Comparison of ENCODE assay signal across 15 cellular contexts in genomic region chr12:108573310-108573709, GRCh38. TPM values are rescaled to one million over a fixed set of nuclear protein-coding genes. Genes with fewer than 3 reads are reported as not detected.
DNase-seq lines count a peak whose midpoint lies in the region; ATAC-seq, FAIRE-seq and TF ChIP-seq lines count a peak whose summit lies in the region.
"Had no signal": no experiment of that assay in that cellular context is flagged by ENCODE, and none has a peak within 500 bp of the region (broad histone marks: within the 10 kb centered on the region; RNA-seq: fewer than 3 reads in every experiment).

No MANE protein-coding gene starts in this region.

- H3K27me3 ChIP-seq in testis, result no peaks in the 10 kb centered on the region
- H3K27me3 ChIP-seq in small intestine (ENCODE audit: control insufficient read depth in 2 of 2, insufficient read depth in 2 of 2, low read length in 2 of 2), result no peaks in the 10 kb centered on the region
- H3K27me3 ChIP-seq: pancreas had no signal

- peaks cover 6% of the 10 kb centered on the region for H3K4me1 ChIP-seq in testis
- H3K4me1 ChIP-seq in small intestine (ENCODE audit: control insufficient read depth in 2 of 2, insufficient read depth in 1 of 2, low read depth in 1 of 2, low read length in 1 of 2), result no peaks in the 10 kb centered on the region

- no peaks in the 10 kb centered on the region for H3K9me3 Mint-ChIP-seq in activated naive CD8-positive, alpha-beta T cell treated with anti-CD3 and anti-CD28 coated beads for 36 hours
- H3K9me3 Mint-ChIP-seq in chondrocyte (ENCODE audit: low read depth), result no peaks in the 10 kb centered on the region
- H3K9me3 Mint-ChIP-seq: immature natural killer cell, mesothelial cell of epicardium had no signal

- ATAC-seq in HG02885 (IDR thresholded peaks at IDR 0.05; ENCODE audit: poor library complexity, unreplicated experiment), result peak; percentile 34
- ATAC-seq: pancreas had no signal

- no peak for TF ChIP-seq POLR2A in testis (IDR thresholded peaks at IDR 0.05)

- H3K27ac ChIP-seq in testis, result no peak overlapping the region
- H3K27ac ChIP-seq in small intestine (ENCODE audit: low read depth in 1 of 2, low read length in 1 of 2), result no peak overlapping the region
- H3K27ac ChIP-seq: pancreas, PC-9 had no signal

- intact Hi-C loops in testis (cut with DNase I; ENCODE audit: low total_unique reads), result loop anchor here (5.0 kb wide), 1 partner anchor 44 kb away; no protein-coding TSS in a partner anchor

- H3K27me3 Mint-ChIP-seq in activated naive CD8-positive, alpha-beta T cell treated with anti-CD3 and anti-CD28 coated beads for 36 hours, result no peaks in the 10 kb centered on the region
- no peaks in the 10 kb centered on the region for H3K27me3 Mint-ChIP-seq in chondrocyte (ENCODE audit: low read depth)

- no peak for FAIRE-seq in small intestine (lab: Jason Lieb, UNC)
- FAIRE-seq: pancreas had no signal

- H3K9me3 ChIP-seq in testis, result no peaks in the 10 kb centered on the region
- H3K9me3 ChIP-seq in small intestine (ENCODE audit: control insufficient read depth, low read depth), result no peaks in the 10 kb centered on the region
- H3K9me3 ChIP-seq: pancreas had no signal

- H3K4me3 Mint-ChIP-seq in activated naive CD8-positive, alpha-beta T cell treated with anti-CD3 and anti-CD28 coated beads for 36 hours, result no peak overlapping the region
- H3K4me3 Mint-ChIP-seq in chondrocyte (ENCODE audit: unreplicated experiment), result no peak overlapping the region
- H3K4me3 Mint-ChIP-seq: immature natural killer cell, mesothelial cell of epicardium had no signal

- peaks cover 63% of the 10 kb centered on the region for H3K4me1 Mint-ChIP-seq in activated naive CD8-positive, alpha-beta T cell treated with anti-CD3 and anti-CD28 coated beads for 36 hours
- peaks cover 37% of the 10 kb centered on the region for H3K4me1 Mint-ChIP-seq in chondrocyte (ENCODE audit: low read depth)
- H3K4me1 Mint-ChIP-seq: immature natural killer cell had no signal

- no peak overlapping the region for H3K27ac Mint-ChIP-seq in activated naive CD8-positive, alpha-beta T cell treated with anti-CD3 and anti-CD28 coated beads for 36 hours
- H3K27ac Mint-ChIP-seq in chondrocyte (ENCODE audit: unreplicated experiment), result no peak overlapping the region
- H3K27ac Mint-ChIP-seq: immature natural killer cell, mesothelial cell of epicardium had no signal

- DNase-seq in stimulated activated CD4-positive, alpha-beta T cell treated with anti-CD3 and anti-CD28 coated beads, Interleukin-15, amount 100 ng/mL, for 24 hours, result peak; percentile 48
- DNase-seq in stimulated activated CD4-positive, alpha-beta T cell treated with anti-CD3 and anti-CD28 coated beads, Interleukin-2, amount 100 ng/mL, for 48 hours, result no peak
- DNase-seq in activated naive CD8-positive, alpha-beta T cell treated with anti-CD3 and anti-CD28 coated beads for 36 hours, result peak; percentile 31
- DNase-seq in testis, result peak; percentile 7
- no peak for DNase-seq in small intestine
- no peak for DNase-seq in chondrocyte (ENCODE audit: low spot score)
- DNase-seq in NCI-H446 treated with DMSO at 0.1 percent for 48 hours (lab: John Stamatoyannopoulos, UW), result no peak
- DNase-seq: DMS79 treated with DMSO at 0.1 percent for 48 hours; immature natural killer cell; NCI-H345; pancreas; PC-9; stimulated activated naive CD4-positive, alpha-beta T cell had no signal

- H3K36me3 ChIP-seq in testis (ENCODE audit: low read depth, missing control alignments) (no peaks in the 10 kb centered on the region), small intestine (ENCODE audit: control insufficient read depth in 2 of 2, insufficient read depth in 2 of 2, low read length in 2 of 2) (no peaks in the 10 kb centered on the region)

- H3K4me3 ChIP-seq in testis (no peak overlapping the region), small intestine (ENCODE audit: low read depth in 1 of 2, low read length in 2 of 2) (no peak overlapping the region)
- H3K4me3 ChIP-seq: pancreas, PC-9 had no signal

- TF ChIP-seq CTCF in testis (IDR thresholded peaks at IDR 0.05) (no peak), chondrocyte (IDR thresholded peaks at IDR 0.05) (no peak)

- 69 to 80% methylated on average over 2 of the region's 2 CpGs for WGBS in testis, 2 donors
- WGBS in small intestine, 3 donors, result 4 to 37% (median 14%) methylated on average over 2 of the region's 2 CpGs

- H3K36me3 Mint-ChIP-seq in activated naive CD8-positive, alpha-beta T cell treated with anti-CD3 and anti-CD28 coated beads for 36 hours, result peaks cover 18% of the 10 kb centered on the region
- H3K36me3 Mint-ChIP-seq in chondrocyte (ENCODE audit: low read depth), result peaks cover 9% of the 10 kb centered on the region

RNA-seq across cellular contexts. Expression of gene ISCU, which starts 10.9 kb away (rescaled TPM):
- total RNA-seq in activated naive CD8-positive, alpha-beta T cell treated with anti-CD3 and anti-CD28 coated beads for 36 hours, result 10 to 100 TPM; 69.5 TPM
- 100 to 1,000 TPM; 221 to 238 TPM for total RNA-seq in testis
- 217 TPM for polyA plus RNA-seq in testis (ENCODE audit: insufficient read depth, low read depth, low replicate concordance)
- 100 to 1,000 TPM; 112 to 178 (median 153) TPM for polyA plus RNA-seq in small intestine
- 84.8 to 102 TPM (median 87.8 TPM) in 3 replicates for total RNA-seq in chondrocyte

RNA-seq across cellular contexts. Expression of gene SART3, which starts 12.3 kb away (rescaled TPM):
- total RNA-seq in activated naive CD8-positive, alpha-beta T cell treated with anti-CD3 and anti-CD28 coated beads for 36 hours, result 10 to 100 TPM; 78.7 to 80.9 TPM
- total RNA-seq in testis (100 to 1,000 TPM; 115 to 116 TPM), chondrocyte (33.8 to 36.6 TPM (median 34.8 TPM) in 3 replicates)
- polyA plus RNA-seq in testis (ENCODE audit: insufficient read depth, low read depth, low replicate concordance) (48.6 TPM), small intestine (10 to 100 TPM; 15.9 to 19.8 (median 19.5) TPM)

RNA-seq across cellular contexts. Expression of gene TMEM119, which starts 24.6 kb away (rescaled TPM):
- under 1 TPM in 1 of 2 experiments, not detected in 1; 0.12 TPM for total RNA-seq in activated naive CD8-positive, alpha-beta T cell treated with anti-CD3 and anti-CD28 coated beads for 36 hours
- total RNA-seq in testis, result 1 to 10 TPM; 5.3 to 9.6 TPM
- polyA plus RNA-seq in testis (ENCODE audit: insufficient read depth, low read depth, low replicate concordance), result 17.1 TPM
- polyA plus RNA-seq in small intestine, result 1 to 10 TPM in 2 of 3 donors, under 1 TPM in 1; 0.67 to 6.9 (median 5.1) TPM
- 46.7 to 122 TPM (median 48.3 TPM) in 3 replicates for total RNA-seq in chondrocyte
- total RNA-seq: PC-9 had no signal

RNA-seq across cellular contexts. Expression of gene FICD, which starts 58.2 kb away (rescaled TPM):
- 1 to 10 TPM; 4.2 to 4.3 TPM for total RNA-seq in activated naive CD8-positive, alpha-beta T cell treated with anti-CD3 and anti-CD28 coated beads for 36 hours
- 10 to 100 TPM; 10.0 to 10.5 TPM for total RNA-seq in testis
- 16.7 TPM for polyA plus RNA-seq in testis (ENCODE audit: insufficient read depth, low read depth, low replicate concordance)
- polyA plus RNA-seq in small intestine, result 1 to 10 TPM in 1 of 3 donors, under 1 TPM in 2; 0.81 to 2.2 (median 0.89) TPM
- 7.8 to 8.4 TPM (median 8.0 TPM) in 3 replicates for total RNA-seq in chondrocyte

Comparison
In these comparisons a context has a peak if more than half of its experiments do, and no peak if none do; other contexts are left out.
1. DNase-seq: peak in stimulated activated CD4-positive, alpha-beta T cell treated with anti-CD3 and anti-CD28 coated beads, Interleukin-15, amount 100 ng/mL, for 24 hours (single experiment), activated naive CD8-positive, alpha-beta T cell treated with anti-CD3 and anti-CD28 coated beads for 36 hours (single experiment) and testis (single experiment); none in stimulated activated CD4-positive, alpha-beta T cell treated with anti-CD3 and anti-CD28 coated beads, Interleukin-2, amount 100 ng/mL, for 48 hours (0 of 2), small intestine (single experiment), chondrocyte (single experiment) and NCI-H446 treated with DMSO at 0.1 percent for 48 hours (single experiment).
2. RNA of gene TMEM119, which starts 24.6 kb away (total RNA-seq): 46.7 to 122 TPM in chondrocyte and 5.3 to 9.6 TPM in testis; 0.12 TPM in activated naive CD8-positive, alpha-beta T cell treated with anti-CD3 and anti-CD28 coated beads for 36 hours; every median in the first group is over 4 times any median in the second.